8 cellular contexts compared by ENCODE assay signal in genomic region chr9:36748322-36748899, GRCh38.
DNase-seq lines count a peak whose midpoint lies in the region; ATAC-seq lines count a peak whose summit lies in the region.

No MANE protein-coding gene starts in this region.

- DNase-seq in CD1c-positive myeloid dendritic cell (ENCODE audit: extremely low spot score), result peak; percentile 14
- DNase-seq in HUDEP-2 (lab: John Stamatoyannopoulos, UW; ENCODE audit: unreplicated experiment in 76 of 76), result peak in 39 of 76 experiments; percentile 2 to 49 (median 19)
- peak; percentile 61 for DNase-seq in activated naive CD8-positive, alpha-beta T cell treated with anti-CD3 and anti-CD28 coated beads, Interleukin-2, amount 10 ng/mL, durations not matched to agents 7 days and 5 days
- peak; percentile 43 for DNase-seq in kidney tubule cell (ENCODE audit: low spot score)
- no peak for DNase-seq in NCI-H187 treated with DMSO at 0.1 percent for 48 hours (lab: John Stamatoyannopoulos, UW)
- DNase-seq in Ammon's horn (ENCODE audit: low spot score), result no peak

- peaks cover 20% of the 10 kb centered on the region for H3K27me3 Mint-ChIP-seq in activated naive CD8-positive, alpha-beta T cell treated with anti-CD3 and anti-CD28 coated beads, Interleukin-2, amount 10 ng/mL, durations not matched to agents 7 days and 5 days

- H3K36me3 Mint-ChIP-seq in activated naive CD8-positive, alpha-beta T cell treated with anti-CD3 and anti-CD28 coated beads, Interleukin-2, amount 10 ng/mL, durations not matched to agents 7 days and 5 days, result no peaks in the 10 kb centered on the region

- H3K9me3 Mint-ChIP-seq in activated naive CD8-positive, alpha-beta T cell treated with anti-CD3 and anti-CD28 coated beads, Interleukin-2, amount 10 ng/mL, durations not matched to agents 7 days and 5 days, result no peaks in the 10 kb centered on the region

- POLR2A ChIA-PET in activated naive CD8-positive, alpha-beta T cell treated with anti-CD3 and anti-CD28 coated beads, Interleukin-2, amount 10 ng/mL, durations not matched to agents 7 days and 5 days (lab: Charles Lee), result no interaction called here

- no peaks in the 10 kb centered on the region for H3K4me1 Mint-ChIP-seq in activated naive CD8-positive, alpha-beta T cell treated with anti-CD3 and anti-CD28 coated beads, Interleukin-2, amount 10 ng/mL, durations not matched to agents 7 days and 5 days

- ATAC-seq in activated naive CD8-positive, alpha-beta T cell treated with anti-CD3 and anti-CD28 coated beads, Interleukin-2, amount 10 ng/mL, durations not matched to agents 7 days and 5 days (ENCODE audit: low read depth), result no peak
- ATAC-seq in GM18909 (IDR thresholded peaks at IDR 0.05; ENCODE audit: poor library complexity, unreplicated experiment), result no peak
- no peak for ATAC-seq in HG02798 (IDR thresholded peaks at IDR 0.05; ENCODE audit: poor library complexity, unreplicated experiment)

- H3K4me3 Mint-ChIP-seq in activated naive CD8-positive, alpha-beta T cell treated with anti-CD3 and anti-CD28 coated beads, Interleukin-2, amount 10 ng/mL, durations not matched to agents 7 days and 5 days, result no peak overlapping the region

- H3K27ac Mint-ChIP-seq in activated naive CD8-positive, alpha-beta T cell treated with anti-CD3 and anti-CD28 coated beads, Interleukin-2, amount 10 ng/mL, durations not matched to agents 7 days and 5 days, result no peak overlapping the region

Comparison
In these comparisons a context has a peak if more than half of its experiments do, and no peak if none do; other contexts are left out.
1. DNase-seq: peak in CD1c-positive myeloid dendritic cell (single experiment), HUDEP-2 (39 of 76), activated naive CD8-positive, alpha-beta T cell treated with anti-CD3 and anti-CD28 coated beads, Interleukin-2, amount 10 ng/mL, durations not matched to agents 7 days and 5 days (single experiment) and kidney tubule cell (single experiment); none in NCI-H187 treated with DMSO at 0.1 percent for 48 hours (single experiment) and Ammon's horn (single experiment).